ENCODE assay signal across 20 cellular contexts in genomic region chr6:118804091-118804490, GRCh38.
A peak's percentile ranks its signal among the peaks of the same experiment; 100 is the strongest.
DNase-seq lines count a peak whose midpoint lies in the region; ATAC-seq, FAIRE-seq and TF ChIP-seq lines count a peak whose summit lies in the region.
"Had no signal": no experiment of that assay in that cellular context is flagged by ENCODE, and none has a peak within 500 bp of the region (broad histone marks: within the 10 kb centered on the region; RNA-seq: fewer than 3 reads in every experiment).

No MANE protein-coding gene starts in this region.

- no peaks in the 10 kb centered on the region for H3K27me3 ChIP-seq in foreskin keratinocyte

- TF ChIP-seq CTCF in foreskin keratinocyte (conservative IDR thresholded peaks at IDR 0.05): no peak
- TF ChIP-seq CTCF in HFFc6 (IDR thresholded peaks at IDR 0.05): no peak
- no peak for TF ChIP-seq CTCF in D721Med (IDR thresholded peaks at IDR 0.05; ENCODE audit: insufficient read depth, missing control alignments)

- H3K36me3 Mint-ChIP-seq in HFFc6 (ENCODE audit: low read depth): no peaks in the 10 kb centered on the region
- H3K36me3 Mint-ChIP-seq: CD8-positive, alpha-beta T cell had no signal

- no peaks in the 10 kb centered on the region; the same call in 1 of the 2 replicates for H3K27me3 Mint-ChIP-seq in HFFc6 (ENCODE audit: insufficient read depth)
- H3K27me3 Mint-ChIP-seq: B cell had no signal

- DNase-seq in EH (ENCODE audit: low read depth) (peak; percentile 13), M059J (ENCODE audit: low read depth) (peak; percentile 4), foreskin keratinocyte (peak in 1 of 2 donors; percentile 58), HFFc6 (no peak), NCI-H2227 (lab: John Stamatoyannopoulos, UW; ENCODE audit: unreplicated experiment) (no peak), urothelium cell line (ENCODE audit: low spot score) (no peak), D721Med (ENCODE audit: insufficient read length, low spot score) (no peak)
- DNase-seq: ACHN; C1 segment of cervical spinal cord; CD8-positive, alpha-beta T cell; COR-L47; DMS53; Karpas-422 had no signal

- no peak overlapping the region for H3K27ac Mint-ChIP-seq in HFFc6
- H3K27ac Mint-ChIP-seq: B cell; CD8-positive, alpha-beta T cell had no signal

- no peaks in the 10 kb centered on the region for H3K9me3 Mint-ChIP-seq in HFFc6
- H3K9me3 Mint-ChIP-seq: CD8-positive, alpha-beta T cell had no signal

- ATAC-seq in foreskin keratinocyte: peak; percentile 50
- ATAC-seq: CD8-positive, alpha-beta T cell; HepG2; K562 had no signal

- no peak overlapping the region for H3K27ac ChIP-seq in foreskin keratinocyte

- FAIRE-seq in urothelium cell line (lab: Jason Lieb, UNC): no peak
- no peak for FAIRE-seq in D721Med (lab: Jason Lieb, UNC)
- FAIRE-seq: G401.6, GM12891, H1, HepG2, HTR-8/SVneo, K562 had no signal

- H3K4me1 Mint-ChIP-seq in HFFc6 (ENCODE audit: low read depth): peaks cover 15% of the 10 kb centered on the region

- peaks cover 9% of the 10 kb centered on the region for H3K4me1 ChIP-seq in foreskin keratinocyte

- H3K4me3 Mint-ChIP-seq in HFFc6: no peak overlapping the region
- H3K4me3 Mint-ChIP-seq: B cell; CD8-positive, alpha-beta T cell had no signal

Comparison
In these comparisons a context has a peak if more than half of its experiments do, and no peak if none do; other contexts are left out.
1. DNase-seq: peak in EH (single experiment) and M059J (single experiment); none in HFFc6 (single experiment), NCI-H2227 (single experiment), urothelium cell line (single experiment) and D721Med (single experiment).